1 cellular context compared by ENCODE assay signal in the genomic region with DNA sequence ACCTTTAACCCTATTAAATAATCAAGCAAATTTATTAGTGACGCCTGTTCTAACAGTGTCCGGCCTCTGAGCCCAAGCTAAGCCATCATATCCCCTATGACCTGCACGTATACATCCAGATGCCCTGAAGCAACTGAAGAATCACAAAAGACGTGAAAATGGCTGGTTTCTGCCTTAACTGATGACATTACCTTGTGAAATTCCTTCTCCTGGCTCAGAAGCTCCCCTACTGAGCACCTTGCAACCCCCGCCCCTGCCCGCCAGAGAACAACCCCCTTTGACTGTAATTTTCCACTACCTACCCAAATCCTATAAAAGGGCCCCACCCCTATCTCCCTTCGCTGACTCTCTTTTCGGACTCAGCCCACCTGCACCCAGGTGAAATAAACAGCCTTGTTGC.
TF ChIP-seq lines count a peak whose summit lies in the region.

No MANE protein-coding gene starts in this region.

TF ChIP-seq in HEK293, 187 proteins besides CTCF, POLR2A, EP300 and RAD21:
- TF ChIP-seq, protein P1, sequence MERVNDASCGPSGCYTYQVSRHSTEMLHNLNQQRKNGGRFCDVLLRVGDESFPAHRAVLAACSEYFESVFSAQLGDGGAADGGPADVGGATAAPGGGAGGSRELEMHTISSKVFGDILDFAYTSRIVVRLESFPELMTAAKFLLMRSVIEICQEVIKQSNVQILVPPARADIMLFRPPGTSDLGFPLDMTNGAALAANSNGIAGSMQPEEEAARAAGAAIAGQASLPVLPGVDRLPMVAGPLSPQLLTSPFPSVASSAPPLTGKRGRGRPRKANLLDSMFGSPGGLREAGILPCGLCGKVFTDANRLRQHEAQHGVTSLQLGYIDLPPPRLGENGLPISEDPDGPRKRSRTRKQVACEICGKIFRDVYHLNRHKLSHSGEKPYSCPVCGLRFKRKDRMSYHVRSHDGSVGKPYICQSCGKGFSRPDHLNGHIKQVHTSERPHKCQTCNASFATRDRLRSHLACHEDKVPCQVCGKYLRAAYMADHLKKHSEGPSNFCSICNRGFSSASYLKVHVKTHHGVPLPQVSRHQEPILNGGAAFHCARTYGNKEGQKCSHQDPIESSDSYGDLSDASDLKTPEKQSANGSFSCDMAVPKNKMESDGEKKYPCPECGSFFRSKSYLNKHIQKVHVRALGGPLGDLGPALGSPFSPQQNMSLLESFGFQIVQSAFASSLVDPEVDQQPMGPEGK (tag by site-specific recombination; IDR thresholded peaks at IDR 0.05): peak; percentile 36; the same call in 1 of the 2 replicates
- TF ChIP-seq GLIS1 (tag by site-specific recombination; IDR thresholded peaks at IDR 0.05): peak; percentile 73
